In the genomic region with DNA sequence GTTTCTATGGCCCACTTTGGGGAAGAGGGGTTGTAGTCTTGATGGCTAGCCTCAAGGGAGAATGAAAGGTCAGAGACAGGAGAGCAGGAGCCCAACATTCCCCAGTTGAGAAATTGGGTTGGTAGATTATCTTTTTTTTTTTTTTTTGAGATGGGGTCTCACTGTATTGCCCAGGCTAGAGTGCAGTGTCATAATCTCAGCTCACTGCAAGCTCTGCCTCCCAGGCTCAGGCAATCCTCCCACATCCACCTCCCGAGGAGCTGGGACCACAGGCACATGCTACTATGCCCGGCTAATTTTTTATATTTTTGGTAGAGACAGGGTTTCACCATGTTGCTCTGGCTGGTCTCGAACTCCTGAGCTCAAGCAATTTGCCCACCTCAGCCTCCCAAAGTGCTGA, we compare ENCODE assay signal across 16 cellular contexts. TPM values are rescaled to one million over a fixed set of nuclear protein-coding genes. Genes with fewer than 3 reads are reported as not detected.
A peak's percentile ranks its signal among the peaks of the same experiment; 100 is the strongest.
DNase-seq lines count a peak whose midpoint lies in the region; ATAC-seq and TF ChIP-seq lines count a peak whose summit lies in the region.
"Had no signal": no experiment of that assay in that cellular context is flagged by ENCODE, and none has a peak within 500 bp of the region (broad histone marks: within the 10 kb centered on the region; RNA-seq: fewer than 3 reads in every experiment).

No MANE protein-coding gene starts in this region.

- CTCF ChIA-PET in Caco-2 (lab: Charles Lee): interaction anchor here (0.5 kb wide), 1 partner anchor 16 kb away, joined by 5 read pairs; no protein-coding TSS in a partner anchor
- CTCF ChIA-PET in WTC11 (lab: Charles Lee): no interaction called here

- H3K27me3 Mint-ChIP-seq in Caco-2 (ENCODE audit: insufficient read depth, unreplicated experiment): no peaks in the 10 kb centered on the region
- no peaks in the 10 kb centered on the region for H3K27me3 Mint-ChIP-seq in WTC11 (ENCODE audit: low read depth)
- no peaks in the 10 kb centered on the region for H3K27me3 Mint-ChIP-seq in endodermal cell (ENCODE audit: insufficient read depth)
- no peaks in the 10 kb centered on the region for H3K27me3 Mint-ChIP-seq in type B pancreatic cell
- peaks cover 0 to 3% (median 3%) of the 10 kb centered on the region in 3 donors for H3K27me3 Mint-ChIP-seq in immature natural killer cell (ENCODE audit: low read depth in 3 of 3)
- H3K27me3 Mint-ChIP-seq: B cell had no signal

- TF ChIP-seq CTCF in Caco-2 (IDR thresholded peaks at IDR 0.05; ENCODE audit: insufficient read depth in 1 of 2, low read depth in 1 of 2, low read length in 1 of 2, severe bottlenecking in 1 of 2, unreplicated experiment in 1 of 2): no peak
- TF ChIP-seq CTCF in WTC11 (IDR thresholded peaks at IDR 0.05): no peak
- no peak for TF ChIP-seq CTCF in endodermal cell (conservative IDR thresholded peaks at IDR 0.05)
- TF ChIP-seq CTCF in type B pancreatic cell (conservative IDR thresholded peaks at IDR 0.05): no peak

- H3K27ac ChIP-seq in endodermal cell (ENCODE audit: low read depth, low read length): no peak overlapping the region
- H3K27ac ChIP-seq: GM23248 had no signal

- POLR2A ChIA-PET in Caco-2 (lab: Charles Lee): no interaction called here
- POLR2A ChIA-PET in WTC11 (lab: Charles Lee): no interaction called here

- H3K27me3 ChIP-seq in Caco-2 (replicated peaks; ENCODE audit: control insufficient read depth, insufficient read depth, low read length) (no peaks in the 10 kb centered on the region), endodermal cell (ENCODE audit: control insufficient read depth, insufficient read depth, low read length, poor library complexity, severe bottlenecking) (no peaks in the 10 kb centered on the region)

- H3K4me3 ChIP-seq in Caco-2 (ENCODE audit: low read depth, low read length) (no peak overlapping the region), endodermal cell (ENCODE audit: low read length) (no peak overlapping the region)
- H3K4me3 ChIP-seq: GM23248 had no signal

- peaks cover 42% of the 10 kb centered on the region for H3K4me1 ChIP-seq in Caco-2
- H3K4me1 ChIP-seq in endodermal cell (ENCODE audit: control insufficient read depth, insufficient read depth, low read length): no peaks in the 10 kb centered on the region

- H3K36me3 ChIP-seq in Caco-2 (ENCODE audit: control insufficient read depth, insufficient read depth, low read length) (no peaks in the 10 kb centered on the region), endodermal cell (ENCODE audit: control insufficient read depth, insufficient read depth, low read length) (peaks cover 10% of the 10 kb centered on the region)

- no TSS peak for BruUV-seq in Caco-2 (replicated peaks; lab: Mats Ljungman, UMichigan)

- peak overlapping the region; percentile 87 for H3K27ac Mint-ChIP-seq in Caco-2 (ENCODE audit: unreplicated experiment)
- peak overlapping the region; percentile 47; the same call in 1 of the 2 replicates for H3K27ac Mint-ChIP-seq in WTC11
- peak overlapping the region; percentile 5 for H3K27ac Mint-ChIP-seq in endodermal cell
- peak overlapping the region; percentile 29 for H3K27ac Mint-ChIP-seq in type B pancreatic cell
- no peak overlapping the region for H3K27ac Mint-ChIP-seq in immature natural killer cell
- H3K27ac Mint-ChIP-seq: B cell; CD14-positive monocyte; CD8-positive, alpha-beta T cell had no signal

- H3K36me3 Mint-ChIP-seq in Caco-2 (ENCODE audit: insufficient read depth, unreplicated experiment) (peaks cover 68% of the 10 kb centered on the region), WTC11 (peaks cover 12% of the 10 kb centered on the region), endodermal cell (ENCODE audit: low read depth) (peaks cover 6% of the 10 kb centered on the region), type B pancreatic cell (peaks cover 30% of the 10 kb centered on the region), immature natural killer cell (no peaks in the 10 kb centered on the region)
- H3K36me3 Mint-ChIP-seq: CD14-positive monocyte; CD8-positive, alpha-beta T cell had no signal

- WGBS in endodermal cell (ENCODE audit: insufficient coverage in 1 of 2, insufficient read length in 1 of 2), 2 experiments: 87 to 97% methylated on average over 3 of the region's 3 CpGs

- no peak for DNase-seq in Caco-2
- DNase-seq in WTC11 (ENCODE audit: low spot score): no peak
- DNase-seq in endodermal cell: no peak
- DNase-seq in type B pancreatic cell (ENCODE audit: extremely low spot score, unreplicated experiment): no peak
- DNase-seq in immature natural killer cell: no peak
- no peak for DNase-seq in posterior vena cava (ENCODE audit: low spot score)
- DNase-seq: CD8-positive, alpha-beta T cell; COR-L47; DND-41; GDM1; GM23248; KBM-7 had no signal

- H3K9me3 ChIP-seq in Caco-2 (no peaks in the 10 kb centered on the region), endodermal cell (ENCODE audit: control insufficient read depth, low read length) (no peaks in the 10 kb centered on the region)

- ATAC-seq in WTC11: no peak
- ATAC-seq in GM19452 (IDR thresholded peaks at IDR 0.05; ENCODE audit: unreplicated experiment): no peak
- ATAC-seq: CD8-positive, alpha-beta T cell; HCT116 had no signal

- H3K4me3 Mint-ChIP-seq in Caco-2 (ENCODE audit: unreplicated experiment) (no peak overlapping the region), WTC11 (no peak overlapping the region), endodermal cell (no peak overlapping the region), type B pancreatic cell (no peak overlapping the region), immature natural killer cell (no peak overlapping the region)
- H3K4me3 Mint-ChIP-seq: B cell; CD14-positive monocyte; CD8-positive, alpha-beta T cell had no signal

- H3K9ac ChIP-seq in endodermal cell (ENCODE audit: extremely low read depth, low read length, poor library complexity, severe bottlenecking): no peak overlapping the region
- H3K9ac ChIP-seq: GM23248 had no signal

- H3K4me1 Mint-ChIP-seq in Caco-2 (ENCODE audit: low read depth, unreplicated experiment) (peaks cover 29% of the 10 kb centered on the region), WTC11 (peaks cover 35% of the 10 kb centered on the region), endodermal cell (peaks cover 17% of the 10 kb centered on the region), type B pancreatic cell (ENCODE audit: unreplicated experiment) (peaks cover 6% of the 10 kb centered on the region), immature natural killer cell (no peaks in the 10 kb centered on the region)
- H3K4me1 Mint-ChIP-seq: B cell had no signal

- H3K9me3 Mint-ChIP-seq in Caco-2 (ENCODE audit: unreplicated experiment) (no peaks in the 10 kb centered on the region), WTC11 (no peaks in the 10 kb centered on the region), endodermal cell (no peaks in the 10 kb centered on the region), type B pancreatic cell (no peaks in the 10 kb centered on the region), immature natural killer cell (no peaks in the 10 kb centered on the region)
- H3K9me3 Mint-ChIP-seq: CD8-positive, alpha-beta T cell had no signal

- intact Hi-C loops in Caco-2 (cut with micrococcal nuclease; ENCODE audit: unreplicated experiment) (no loop called here), posterior vena cava (cut with DNase I) (loop anchor here in 1 of 2 donors (5.0 kb wide), 1 partner anchor 637 kb away; no protein-coding TSS in a partner anchor)

TF ChIP-seq in WTC11, 78 proteins besides CTCF, POLR2A, EP300 and RAD21 (continues in another document):
- no peak for TF ChIP-seq KAT7 (CRISPR knock-in tag; IDR thresholded peaks at IDR 0.05; ENCODE audit: borderline replicate concordance)
- peak; percentile 72; the same call in 1 of the 2 replicates for TF ChIP-seq ZNF121 (CRISPR knock-in tag; IDR thresholded peaks at IDR 0.05)
- TF ChIP-seq FOXJ3 (CRISPR knock-in tag; IDR thresholded peaks at IDR 0.05; ENCODE audit: borderline replicate concordance): no peak
- TF ChIP-seq TCF7 (CRISPR knock-in tag; IDR thresholded peaks at IDR 0.05; ENCODE audit: low read depth): no peak
- TF ChIP-seq, protein P1, sequence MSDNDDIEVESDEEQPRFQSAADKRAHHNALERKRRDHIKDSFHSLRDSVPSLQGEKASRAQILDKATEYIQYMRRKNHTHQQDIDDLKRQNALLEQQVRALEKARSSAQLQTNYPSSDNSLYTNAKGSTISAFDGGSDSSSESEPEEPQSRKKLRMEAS (CRISPR knock-in tag; IDR thresholded peaks at IDR 0.05): no peak
- TF ChIP-seq, protein P2, sequence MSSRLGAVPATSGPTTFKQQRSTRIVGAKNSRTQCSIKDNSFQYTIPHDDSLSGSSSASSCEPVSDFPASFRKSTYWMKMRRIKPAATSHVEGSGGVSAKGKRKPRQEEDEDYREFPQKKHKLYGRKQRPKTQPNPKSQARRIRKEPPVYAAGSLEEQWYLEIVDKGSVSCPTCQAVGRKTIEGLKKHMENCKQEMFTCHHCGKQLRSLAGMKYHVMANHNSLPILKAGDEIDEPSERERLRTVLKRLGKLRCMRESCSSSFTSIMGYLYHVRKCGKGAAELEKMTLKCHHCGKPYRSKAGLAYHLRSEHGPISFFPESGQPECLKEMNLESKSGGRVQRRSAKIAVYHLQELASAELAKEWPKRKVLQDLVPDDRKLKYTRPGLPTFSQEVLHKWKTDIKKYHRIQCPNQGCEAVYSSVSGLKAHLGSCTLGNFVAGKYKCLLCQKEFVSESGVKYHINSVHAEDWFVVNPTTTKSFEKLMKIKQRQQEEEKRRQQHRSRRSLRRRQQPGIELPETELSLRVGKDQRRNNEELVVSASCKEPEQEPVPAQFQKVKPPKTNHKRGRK (CRISPR knock-in tag; IDR thresholded peaks at IDR 0.05; ENCODE audit: borderline replicate concordance): no peak

RNA-seq across cellular contexts. Expression of a gene that starts 34.9 kb away (rescaled TPM):
- 391 and 432 TPM in 2 replicates for total RNA-seq in Caco-2 (2022)
- total RNA-seq in WTC11 (2021): 239 to 267 TPM (median 240 TPM) in 3 replicates
- 100 to 1,000 TPM in 1 of 2 donors, 10 to 100 TPM in 1; 45.0 to 141 TPM for total RNA-seq in endodermal cell
- 116 TPM for polyA plus RNA-seq in endodermal cell (2013, experiment 1 of 2)
- 106 TPM for polyA plus RNA-seq in endodermal cell (2013, experiment 2 of 2)
- 153 and 573 TPM in 2 replicates for total RNA-seq in type B pancreatic cell (ENCODE audit: low replicate concordance)
- under 1 TPM in 2 of 3 donors, not detected in 1; 0.10 to 0.20 TPM for polyA plus RNA-seq in immature natural killer cell
- 10 to 100 TPM; 44.3 to 45.1 TPM for total RNA-seq in posterior vena cava

Comparison
In these comparisons a context has a peak if more than half of its experiments do, and no peak if none do; other contexts are left out.
1. H3K27ac Mint-ChIP-seq: peak in Caco-2 (single experiment), WTC11 (single experiment), endodermal cell (single experiment) and type B pancreatic cell (single experiment); none in immature natural killer cell (0 of 6).